19 cellular contexts compared by ENCODE assay signal in genomic region chr6:93894521-93894920, GRCh38.
DNase-seq lines count a peak whose midpoint lies in the region; ATAC-seq and TF ChIP-seq lines count a peak whose summit lies in the region.
"Had no signal": no experiment of that assay in that cellular context is flagged by ENCODE, and none has a peak within 500 bp of the region (broad histone marks: within the 10 kb centered on the region; RNA-seq: fewer than 3 reads in every experiment).

No MANE protein-coding gene starts in this region.

- no peaks in the 10 kb centered on the region for H4K20me1 ChIP-seq in osteoblast (ENCODE audit: insufficient read depth, low read length)

- no peaks in the 10 kb centered on the region for H3K36me3 ChIP-seq in ovary
- H3K36me3 ChIP-seq in osteoblast (ENCODE audit: insufficient read depth, low read length), result no peaks in the 10 kb centered on the region
- H3K36me3 ChIP-seq: Peyer's patch had no signal

- no peaks in the 10 kb centered on the region for H3K27me3 ChIP-seq in ovary
- no peaks in the 10 kb centered on the region for H3K27me3 ChIP-seq in osteoblast (ENCODE audit: insufficient read depth, low read length)
- H3K27me3 ChIP-seq: Peyer's patch had no signal

- ATAC-seq in HG03175 (IDR thresholded peaks at IDR 0.05; ENCODE audit: unreplicated experiment), result no peak
- ATAC-seq: A549, K562 had no signal

- intact Hi-C loops in ovary (cut with DNase I), result no loop called here

- no peak for TF ChIP-seq POLR2A in ovary (IDR thresholded peaks at IDR 0.05)

- H3K79me2 ChIP-seq in osteoblast (ENCODE audit: insufficient read depth, low read length), result no peaks in the 10 kb centered on the region

- H3K27ac ChIP-seq in ovary (no peak overlapping the region), osteoblast (ENCODE audit: low read depth, low read length) (no peak overlapping the region)
- H3K27ac ChIP-seq: A549, Peyer's patch had no signal

- 73 to 83% (median 78%) methylated on average over 1 of the region's 1 CpG for WGBS in ovary, 3 donors

- H3K9me3 ChIP-seq in ovary, result no peaks in the 10 kb centered on the region
- no peaks in the 10 kb centered on the region for H3K9me3 ChIP-seq in osteoblast (ENCODE audit: low read depth, low read length)
- H3K9me3 ChIP-seq: A549, Peyer's patch had no signal

- no peak for TF ChIP-seq EP300 in ovary (IDR thresholded peaks at IDR 0.05)

- H3K4me1 ChIP-seq in ovary (ENCODE audit: insufficient read depth) (no peaks in the 10 kb centered on the region), osteoblast (ENCODE audit: insufficient read depth, low read length) (no peaks in the 10 kb centered on the region)
- H3K4me1 ChIP-seq: A549, Peyer's patch had no signal

- H3K4me3 ChIP-seq in fibroblast of the aortic adventitia (ENCODE audit: low read depth, low read length) (no peak overlapping the region), ovary (no peak overlapping the region), osteoblast (ENCODE audit: insufficient read depth, low read length) (no peak overlapping the region)
- H3K4me3 ChIP-seq: A549, K562, Peyer's patch had no signal

- no peak for TF ChIP-seq CTCF in fibroblast of the aortic adventitia (IDR thresholded peaks at IDR 0.05; ENCODE audit: insufficient read depth, low read length)
- no peak for TF ChIP-seq CTCF in ovary (IDR thresholded peaks at IDR 0.05)
- no peak for TF ChIP-seq CTCF in osteoblast (IDR thresholded peaks at IDR 0.05; ENCODE audit: extremely low read depth, low read depth, low read length)

- peak; percentile 18 for DNase-seq in HCEC 1CT
- DNase-seq in OCI-M1 (lab: John Stamatoyannopoulos, UW), result peak; percentile 38
- DNase-seq in fibroblast of the aortic adventitia (ENCODE audit: low read depth), result peak; percentile 3
- DNase-seq in activated effector memory CD4-positive, alpha-beta T cell treated with Interleukin-2 at 50 U/mL for 16 hours, result no peak
- no peak for DNase-seq in ovary
- DNase-seq in osteoblast (ENCODE audit: insufficient read length, low spot score, missing footprints), result no peak
- DNase-seq: AML-193; Calu3; CD8-positive, alpha-beta memory T cell; DMS153; DND-41; Kasumi-1; NCI-H2029; NCI-H526 treated with DMSO at 0.1 percent for 48 hours; Peyer's patch; SHP77 treated with DMSO at 0.1 percent for 48 hours had no signal

- H3K4me2 ChIP-seq in osteoblast (ENCODE audit: insufficient read depth, low read length), result no peak overlapping the region
- H3K4me2 ChIP-seq: A549 had no signal

- H2AFZ ChIP-seq in osteoblast (ENCODE audit: low read length), result no peak overlapping the region

Comparison
In these comparisons a context has a peak if more than half of its experiments do, and no peak if none do; other contexts are left out.
1. DNase-seq: peak in HCEC 1CT (single experiment), OCI-M1 (single experiment) and fibroblast of the aortic adventitia (single experiment); none in activated effector memory CD4-positive, alpha-beta T cell treated with Interleukin-2 at 50 U/mL for 16 hours (single experiment), ovary (0 of 5) and osteoblast (single experiment).